19 cellular contexts compared by ENCODE assay signal in the genomic region with DNA sequence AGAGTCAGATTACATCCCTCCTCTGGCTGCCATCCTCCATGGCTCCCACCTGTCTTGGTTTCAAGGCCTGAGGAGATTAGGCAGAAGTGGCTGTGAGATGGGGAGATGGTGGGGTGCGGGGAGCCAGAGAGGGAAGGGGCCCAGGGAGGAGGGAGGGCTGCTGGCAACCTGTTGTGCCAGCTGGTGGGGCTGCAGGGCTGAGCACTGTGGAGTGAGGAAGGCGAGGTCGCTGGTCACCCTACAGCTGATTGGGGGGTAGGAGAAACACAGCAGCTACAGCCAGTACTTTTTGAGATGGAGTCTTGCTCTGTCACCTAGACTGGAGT.
"Had no signal": no experiment of that assay in that cellular context is flagged by ENCODE, and none has a peak within 500 bp of the region (broad histone marks: within the 10 kb centered on the region; RNA-seq: fewer than 3 reads in every experiment).

No MANE protein-coding gene starts in this region.

- ATAC-seq: activated T-cell treated with anti-CD3 and anti-CD28 coated beads, Interleukin-2, amount 50 U/mL, for 4 hours; effector memory CD8-positive, alpha-beta T cell; T-cell had no signal

- H3K4me1 ChIP-seq: transverse colon, vagina had no signal

- DNase-seq: activated CD4-positive, alpha-beta T cell treated with anti-CD3 and anti-CD28 coated beads, Interleukin-2, amount 50 U/mL, for 4 hours; activated CD4-positive, CD25-positive, alpha-beta regulatory T cell treated with anti-CD3 and anti-CD28 coated beads, Interleukin-2, amount 50 U/mL, for 72 hours; activated gamma-delta T cell treated with Interleukin-2 at 50 U/mL for 16 hours; activated naive CD8-positive, alpha-beta T cell treated with anti-CD3 and anti-CD28 coated beads for 36 hours; activated T-cell treated with anti-CD3 and anti-CD28 coated beads, Interleukin-2, amount 50 U/mL, for 4 hours; cerebellar nuclear complex; dermis blood vessel endothelial cell; effector memory CD8-positive, alpha-beta T cell; foreskin melanocyte; kidney glomerular epithelial cell; stimulated activated CD4-positive, alpha-beta T cell treated with anti-CD3 and anti-CD28 coated beads, Interleukin-2, amount 100 ng/mL, for 48 hours; stimulated activated naive CD4-positive, alpha-beta T cell treated with Interleukin-2 at 50 U/mL for 16 hours; substantia nigra; T-cell; T1000; transverse colon had no signal

- H3K27me3 Mint-ChIP-seq: activated naive CD8-positive, alpha-beta T cell treated with anti-CD3 and anti-CD28 coated beads for 36 hours; effector memory CD8-positive, alpha-beta T cell; T-cell had no signal

- H3K9me3 Mint-ChIP-seq: activated naive CD8-positive, alpha-beta T cell treated with anti-CD3 and anti-CD28 coated beads for 36 hours; activated T-cell treated with anti-CD3 and anti-CD28 coated beads, Interleukin-2, amount 50 U/mL, for 4 hours; effector memory CD8-positive, alpha-beta T cell; neural crest cell; T-cell had no signal

- H3K36me3 ChIP-seq: transverse colon had no signal

- H3K27me3 ChIP-seq: transverse colon, vagina had no signal

- H3K4me3 ChIP-seq: transverse colon, vagina had no signal

- H3K27ac Mint-ChIP-seq: activated naive CD8-positive, alpha-beta T cell treated with anti-CD3 and anti-CD28 coated beads for 36 hours had no signal

- H3K36me3 Mint-ChIP-seq: activated naive CD8-positive, alpha-beta T cell treated with anti-CD3 and anti-CD28 coated beads for 36 hours had no signal

- H3K4me3 Mint-ChIP-seq: activated naive CD8-positive, alpha-beta T cell treated with anti-CD3 and anti-CD28 coated beads for 36 hours; activated T-cell treated with anti-CD3 and anti-CD28 coated beads, Interleukin-2, amount 50 U/mL, for 4 hours; effector memory CD8-positive, alpha-beta T cell; neural crest cell; T-cell had no signal

- H3K27ac ChIP-seq: epithelial cell of prostate, transverse colon, vagina had no signal

- H3K9me3 ChIP-seq: transverse colon, vagina had no signal
